Comparison of ENCODE assay signal across 1 cellular context in genomic region chr6:35403544-35404442, GRCh38.
A peak's percentile ranks its signal among the peaks of the same experiment; 100 is the strongest.
TF ChIP-seq lines count a peak whose summit lies in the region.

No MANE protein-coding gene starts in this region.

TF ChIP-seq in H1, 55 proteins besides CTCF, POLR2A, EP300 and RAD21:
- TF ChIP-seq RNF2 (IDR thresholded peaks at IDR 0.05; ENCODE audit: borderline replicate concordance, low read depth, low read length, missing control alignments, poor library complexity, severe bottlenecking) (no peak), KDM1A (IDR thresholded peaks at IDR 0.05; ENCODE audit: borderline replicate concordance, low read length) (peak; percentile 31; the same call in 1 of the 2 replicates)
